19 cellular contexts compared by ENCODE assay signal in genomic region chr1:154575147-154575927, GRCh38. TPM values are rescaled to one million over a fixed set of nuclear protein-coding genes. Genes with fewer than 3 reads are reported as not detected.
A peak's percentile ranks its signal among the peaks of the same experiment; 100 is the strongest.
DNase-seq lines count a peak whose midpoint lies in the region; ATAC-seq and TF ChIP-seq lines count a peak whose summit lies in the region.
"Had no signal": no experiment of that assay in that cellular context is flagged by ENCODE, and none has a peak within 500 bp of the region (broad histone marks: within the 10 kb centered on the region; RNA-seq: fewer than 3 reads in every experiment).

No MANE protein-coding gene starts in this region.

- TF ChIP-seq CTCF in Loucy (conservative IDR thresholded peaks at IDR 0.05; ENCODE audit: low read length) (no peak), neural progenitor cell (IDR thresholded peaks at IDR 0.05) (no peak), osteocyte (IDR thresholded peaks at IDR 0.05) (no peak)

- H3K9ac ChIP-seq in Loucy (ENCODE audit: low read depth, low read length, poor library complexity, severe bottlenecking) = no peak overlapping the region
- H3K9ac ChIP-seq in neural progenitor cell = no peak overlapping the region

- H3K4me1 Mint-ChIP-seq in activated CD4-positive, alpha-beta T cell treated with anti-CD3 and anti-CD28 coated beads for 36 hours = no peaks in the 10 kb centered on the region
- H3K4me1 Mint-ChIP-seq in activated naive CD8-positive, alpha-beta T cell treated with anti-CD3 and anti-CD28 coated beads, Interleukin-2, amount 50 U/mL, for 24 hours = no peaks in the 10 kb centered on the region
- H3K4me1 Mint-ChIP-seq in neural progenitor cell = peaks cover 20% of the 10 kb centered on the region
- no peaks in the 10 kb centered on the region for H3K4me1 Mint-ChIP-seq in osteocyte (ENCODE audit: unreplicated experiment)
- H3K4me1 Mint-ChIP-seq: CD14-positive monocyte had no signal

- H3K4me3 Mint-ChIP-seq in activated CD4-positive, alpha-beta T cell treated with anti-CD3 and anti-CD28 coated beads for 36 hours = no peak overlapping the region
- H3K4me3 Mint-ChIP-seq in activated naive CD8-positive, alpha-beta T cell treated with anti-CD3 and anti-CD28 coated beads, Interleukin-2, amount 50 U/mL, for 24 hours = no peak overlapping the region
- H3K4me3 Mint-ChIP-seq in neural progenitor cell (peak overlapping the region; percentile 25), osteocyte (ENCODE audit: unreplicated experiment) (no peak overlapping the region)
- H3K4me3 Mint-ChIP-seq: activated CD8-positive, alpha-beta memory T cell treated with anti-CD3 and anti-CD28 coated beads, Interleukin-2, amount 10 ng/mL, durations not matched to agents 7 days and 5 days; CD14-positive monocyte had no signal

- H3K27ac ChIP-seq in neural progenitor cell = no peak overlapping the region
- H3K27ac ChIP-seq: adrenal gland, cardiac muscle cell, gastroesophageal sphincter, spleen had no signal

- CTCF ChIA-PET in activated CD4-positive, alpha-beta T cell treated with anti-CD3 and anti-CD28 coated beads for 36 hours (lab: Charles Lee) = interaction anchor here (3.0 kb wide), 1 partner anchor 15 kb away, joined by 9 read pairs; no protein-coding TSS in a partner anchor

- no peaks in the 10 kb centered on the region for H3K9me3 ChIP-seq in Loucy (ENCODE audit: insufficient read depth, low read depth, low read length)
- H3K9me3 ChIP-seq in neural progenitor cell (ENCODE audit: low read depth) = no peaks in the 10 kb centered on the region
- H3K9me3 ChIP-seq: adrenal gland, gastroesophageal sphincter, spleen had no signal

- peak; percentile 11 for ATAC-seq in activated CD4-positive, alpha-beta T cell treated with anti-CD3 and anti-CD28 coated beads for 36 hours
- ATAC-seq in activated naive CD8-positive, alpha-beta T cell treated with anti-CD3 and anti-CD28 coated beads, Interleukin-2, amount 50 U/mL, for 24 hours = peak; percentile 9
- ATAC-seq in HG03175 (IDR thresholded peaks at IDR 0.05; ENCODE audit: unreplicated experiment) = no peak
- ATAC-seq: activated CD8-positive, alpha-beta memory T cell treated with anti-CD3 and anti-CD28 coated beads, Interleukin-2, amount 10 ng/mL, durations not matched to agents 7 days and 5 days; gastroesophageal sphincter had no signal

- H3K36me3 Mint-ChIP-seq in activated CD4-positive, alpha-beta T cell treated with anti-CD3 and anti-CD28 coated beads for 36 hours (ENCODE audit: low read depth) = peaks cover 16% of the 10 kb centered on the region
- H3K36me3 Mint-ChIP-seq in activated naive CD8-positive, alpha-beta T cell treated with anti-CD3 and anti-CD28 coated beads, Interleukin-2, amount 50 U/mL, for 24 hours (ENCODE audit: low read depth) = peaks cover 6% of the 10 kb centered on the region
- H3K36me3 Mint-ChIP-seq in neural progenitor cell = peaks cover 13% of the 10 kb centered on the region
- H3K36me3 Mint-ChIP-seq in osteocyte (ENCODE audit: unreplicated experiment) = peaks cover 19% of the 10 kb centered on the region

- no peaks in the 10 kb centered on the region for H3K9me2 ChIP-seq in Loucy (replicated peaks; ENCODE audit: low read depth, low read length)

- peaks cover 24% of the 10 kb centered on the region; the same call in 1 of the 2 replicates for H3K36me3 ChIP-seq in Loucy (ENCODE audit: insufficient read depth, low read length)
- H3K36me3 ChIP-seq in neural progenitor cell = no peaks in the 10 kb centered on the region

- no peak overlapping the region for H3K27ac Mint-ChIP-seq in activated CD4-positive, alpha-beta T cell treated with anti-CD3 and anti-CD28 coated beads for 36 hours
- no peak overlapping the region for H3K27ac Mint-ChIP-seq in activated naive CD8-positive, alpha-beta T cell treated with anti-CD3 and anti-CD28 coated beads, Interleukin-2, amount 50 U/mL, for 24 hours
- H3K27ac Mint-ChIP-seq in neural progenitor cell (peak overlapping the region; percentile 33), osteocyte (ENCODE audit: unreplicated experiment) (no peak overlapping the region)
- H3K27ac Mint-ChIP-seq: activated CD8-positive, alpha-beta memory T cell treated with anti-CD3 and anti-CD28 coated beads, Interleukin-2, amount 10 ng/mL, durations not matched to agents 7 days and 5 days had no signal

- intact Hi-C loops in activated CD4-positive, alpha-beta T cell treated with anti-CD3 and anti-CD28 coated beads for 36 hours (cut with DNase I, micrococcal nuclease) = no loop called here

- DNase-seq in activated CD4-positive, alpha-beta T cell treated with anti-CD3 and anti-CD28 coated beads for 36 hours = no peak
- no peak for DNase-seq in activated CD4-positive, alpha-beta T cell treated with anti-CD3 and anti-CD28 coated beads, Interleukin-2, amount 50 U/mL, for 4 hours
- no peak for DNase-seq in activated naive CD8-positive, alpha-beta T cell treated with anti-CD3 and anti-CD28 coated beads, Interleukin-2, amount 50 U/mL, for 24 hours
- DNase-seq in neural progenitor cell (ENCODE audit: low spot score) (no peak), MV-4-11 (lab: John Stamatoyannopoulos, UW) (no peak), osteocyte (ENCODE audit: extremely low spot score, unreplicated experiment) (no peak)
- DNase-seq: activated CD8-positive, alpha-beta memory T cell treated with anti-CD3 and anti-CD28 coated beads, Interleukin-2, amount 10 ng/mL, durations not matched to agents 7 days and 5 days; adrenal gland; left colon; midbrain; NCI-H1930; spleen; stimulated activated CD4-positive, alpha-beta T cell treated with anti-CD3 and anti-CD28 coated beads, Interleukin-4, amount 100 ng/mL, for 4 hours had no signal

- peak overlapping the region; percentile 10 for H3K4me2 ChIP-seq in Loucy (ENCODE audit: low read depth, low read length, poor library complexity, severe bottlenecking)
- H3K4me2 ChIP-seq in neural progenitor cell = no peak overlapping the region

- no peaks in the 10 kb centered on the region for H3K9me3 Mint-ChIP-seq in activated CD4-positive, alpha-beta T cell treated with anti-CD3 and anti-CD28 coated beads for 36 hours (ENCODE audit: low read depth)
- no peaks in the 10 kb centered on the region for H3K9me3 Mint-ChIP-seq in activated naive CD8-positive, alpha-beta T cell treated with anti-CD3 and anti-CD28 coated beads, Interleukin-2, amount 50 U/mL, for 24 hours
- H3K9me3 Mint-ChIP-seq in neural progenitor cell (no peaks in the 10 kb centered on the region), osteocyte (ENCODE audit: unreplicated experiment) (no peaks in the 10 kb centered on the region)

- H3K27me3 Mint-ChIP-seq in activated CD4-positive, alpha-beta T cell treated with anti-CD3 and anti-CD28 coated beads for 36 hours = no peaks in the 10 kb centered on the region
- H3K27me3 Mint-ChIP-seq in activated naive CD8-positive, alpha-beta T cell treated with anti-CD3 and anti-CD28 coated beads, Interleukin-2, amount 50 U/mL, for 24 hours = no peaks in the 10 kb centered on the region
- H3K27me3 Mint-ChIP-seq in neural progenitor cell (ENCODE audit: insufficient read depth, low read depth) = peaks cover 14% of the 10 kb centered on the region
- peaks cover 6% of the 10 kb centered on the region for H3K27me3 Mint-ChIP-seq in osteocyte (ENCODE audit: unreplicated experiment)
- H3K27me3 Mint-ChIP-seq: activated CD8-positive, alpha-beta memory T cell treated with anti-CD3 and anti-CD28 coated beads, Interleukin-2, amount 10 ng/mL, durations not matched to agents 7 days and 5 days had no signal

- H3K4me3 ChIP-seq in Loucy (ENCODE audit: low read length, poor library complexity, severe bottlenecking) (no peak overlapping the region), neural progenitor cell (no peak overlapping the region)
- H3K4me3 ChIP-seq: adrenal gland, cardiac muscle cell, gastroesophageal sphincter, GM12878, spleen had no signal

- H3K27me3 ChIP-seq in Loucy (ENCODE audit: insufficient read depth, low read length, poor library complexity, severe bottlenecking) (no peaks in the 10 kb centered on the region), neural progenitor cell (no peaks in the 10 kb centered on the region)
- H3K27me3 ChIP-seq: adrenal gland, cardiac muscle cell had no signal

- no peaks in the 10 kb centered on the region for H3F3A ChIP-seq in Loucy (ENCODE audit: low read depth)
- H3F3A ChIP-seq in neural progenitor cell (ENCODE audit: low read depth) = no peaks in the 10 kb centered on the region

- POLR2A ChIA-PET in activated CD4-positive, alpha-beta T cell treated with anti-CD3 and anti-CD28 coated beads for 36 hours (lab: Charles Lee) = interaction anchor here (0.9 to 1.4 kb wide), 2 partner anchors 8 to 16 kb away, joined by 3 read pairs; partner anchors contain the start of gene CHRNB2

- H3K4me1 ChIP-seq in Loucy (ENCODE audit: insufficient read depth, low read length, poor library complexity, severe bottlenecking) (peaks cover 15% of the 10 kb centered on the region), neural progenitor cell (peaks cover 5% of the 10 kb centered on the region)

- no peak overlapping the region for H2AFZ ChIP-seq in Loucy (ENCODE audit: low read length)
- H2AFZ ChIP-seq in neural progenitor cell (replicated peaks) = no peak overlapping the region

- H4K20me1 ChIP-seq in Loucy (ENCODE audit: insufficient read depth, low read length, poor library complexity, severe bottlenecking) (no peaks in the 10 kb centered on the region), neural progenitor cell (ENCODE audit: low read depth) (no peaks in the 10 kb centered on the region)

- H3K79me2 ChIP-seq in Loucy (ENCODE audit: insufficient read depth, low read length) (no peaks in the 10 kb centered on the region), neural progenitor cell (ENCODE audit: low read depth) (no peaks in the 10 kb centered on the region)

RNA-seq across cellular contexts. Expression of gene CHRNB2, which starts 7.8 kb away (rescaled TPM):
- total RNA-seq in activated CD4-positive, alpha-beta T cell treated with anti-CD3 and anti-CD28 coated beads for 36 hours = under 1 TPM in 1 of 2 experiments, not detected in 1; 0.07 TPM
- total RNA-seq in neural progenitor cell (ENCODE audit: low replicate concordance) (0.11 and 2.3 TPM in 2 replicates), osteocyte (0.10 and 0.27 TPM in 2 replicates)
- total RNA-seq: activated CD8-positive, alpha-beta memory T cell treated with anti-CD3 and anti-CD28 coated beads, Interleukin-2, amount 10 ng/mL, durations not matched to agents 7 days and 5 days had no signal

RNA-seq across cellular contexts. Expression of gene UBE2Q1, which starts 16.9 kb away (rescaled TPM):
- total RNA-seq in activated CD4-positive, alpha-beta T cell treated with anti-CD3 and anti-CD28 coated beads for 36 hours = 100 to 1,000 TPM in 1 of 2 experiments, 10 to 100 TPM in 1; 89.3 to 101 TPM
- total RNA-seq in neural progenitor cell (ENCODE audit: low replicate concordance) (36.0 and 96.2 TPM in 2 replicates), osteocyte (77.3 and 82.1 TPM in 2 replicates)

RNA-seq across cellular contexts. Expression of gene ADAR, which starts 32.6 kb away (rescaled TPM):
- total RNA-seq in activated CD4-positive, alpha-beta T cell treated with anti-CD3 and anti-CD28 coated beads for 36 hours = 100 to 1,000 TPM; 310 to 332 TPM
- total RNA-seq in neural progenitor cell (ENCODE audit: low replicate concordance) = 128 and 139 TPM in 2 replicates
- total RNA-seq in osteocyte = 186 and 188 TPM in 2 replicates
